In genomic region chr6:151428336-151428735, GRCh38 we compare ENCODE assay signal across 8 cellular contexts.
"Had no signal": no experiment of that assay in that cellular context is flagged by ENCODE, and none has a peak within 500 bp of the region (broad histone marks: within the 10 kb centered on the region; RNA-seq: fewer than 3 reads in every experiment).

No MANE protein-coding gene starts in this region.

- FAIRE-seq: G401.6, GM12878, GM12891, GM12892, GM18507, GM19239 had no signal

- ATAC-seq: GM12878 had no signal

- DNase-seq: GDM1, GF-D8 had no signal

- H3K4me3 ChIP-seq: GM12878 had no signal
